29 cellular contexts compared by ENCODE assay signal in genomic region chr6:28373925-28374324, GRCh38.
"Had no signal": no experiment of that assay in that cellular context is flagged by ENCODE, and none has a peak within 500 bp of the region (broad histone marks: within the 10 kb centered on the region; RNA-seq: fewer than 3 reads in every experiment).

No MANE protein-coding gene starts in this region.

- H3K4me1 ChIP-seq: stomach, suprapubic skin, testis, thyroid gland, tibial artery, tibial nerve, upper lobe of left lung, upper lobe of right lung, uterus, vagina had no signal

- H3K4me1 Mint-ChIP-seq: stimulated activated effector memory CD8-positive, alpha-beta T cell treated with anti-CD3 and anti-CD28 coated beads, Interleukin-12 subunit alpha, Interleukin-12 subunit beta, amount 100 ng/mL, for 72 hours; stimulated activated naive CD8-positive, alpha-beta T cell treated with anti-CD3 and anti-CD28 coated beads, Interleukin-15, amount 100 ng/mL, for 72 hours had no signal

- H3K4me3 ChIP-seq: stomach, suprapubic skin, testis, thoracic aorta, thyroid gland, tibial artery, tibial nerve, transverse colon, upper lobe of left lung, upper lobe of right lung, uterus, vagina had no signal

- H3K9me3 ChIP-seq: testis, thoracic aorta, thyroid gland, transverse colon, upper lobe of left lung, upper lobe of right lung, vagina had no signal

- ATAC-seq: stimulated activated effector memory CD8-positive, alpha-beta T cell treated with anti-CD3 and anti-CD28 coated beads, Interleukin-12 subunit alpha, Interleukin-12 subunit beta, amount 100 ng/mL, for 72 hours; stimulated activated memory B cell treated with anti-CD40 and anti-IgM and Interleukin-4, amounts not matched to agents 10 μg/mL and 1 μg/mL and 100 μg/mL, for 72 hours; stimulated activated naive B cell treated with anti-CD40 and anti-IgM and Interleukin-4, amounts not matched to agents 10 μg/mL and 1 μg/mL and 100 μg/mL, for 72 hours; stimulated activated naive CD8-positive, alpha-beta T cell treated with anti-CD3 and anti-CD28 coated beads, Interleukin-15, amount 100 ng/mL, for 72 hours; stimulated activated naive CD8-positive, alpha-beta T cell treated with anti-CD3 and anti-CD28 coated beads, Interleukin-15, Interleukin-2, amounts not matched to agents 100 U/mL and 50 U/mL, for 24 hours; upper lobe of right lung had no signal

- H3K27ac Mint-ChIP-seq: stimulated activated effector memory CD8-positive, alpha-beta T cell treated with anti-CD3 and anti-CD28 coated beads, Interleukin-12 subunit alpha, Interleukin-12 subunit beta, amount 100 ng/mL, for 72 hours; stimulated activated naive B cell treated with anti-CD40 and anti-IgM and Interleukin-4, amounts not matched to agents 10 μg/mL and 1 μg/mL and 100 μg/mL, for 72 hours; stimulated activated naive CD8-positive, alpha-beta T cell treated with anti-CD3 and anti-CD28 coated beads, Interleukin-15, amount 100 ng/mL, for 72 hours; stimulated activated naive CD8-positive, alpha-beta T cell treated with anti-CD3 and anti-CD28 coated beads, Interleukin-15, Interleukin-2, amounts not matched to agents 100 ng/mL and 50 ng/mL, for 24 hours; type B pancreatic cell had no signal

- H3K9me3 Mint-ChIP-seq: stimulated activated effector memory CD8-positive, alpha-beta T cell treated with anti-CD3 and anti-CD28 coated beads, Interleukin-12 subunit alpha, Interleukin-12 subunit beta, amount 100 ng/mL, for 72 hours; stimulated activated memory B cell treated with anti-CD40 and anti-IgM and Interleukin-4, amounts not matched to agents 10 μg/mL and 1 μg/mL and 100 μg/mL, for 72 hours; stimulated activated naive CD8-positive, alpha-beta T cell treated with anti-CD3 and anti-CD28 coated beads, Interleukin-15, amount 100 ng/mL, for 72 hours; stimulated activated naive CD8-positive, alpha-beta T cell treated with anti-CD3 and anti-CD28 coated beads, Interleukin-15, Interleukin-2, amounts not matched to agents 100 ng/mL and 50 ng/mL, for 24 hours; type B pancreatic cell had no signal

- H3K27me3 Mint-ChIP-seq: stimulated activated memory B cell treated with anti-CD40 and anti-IgM and Interleukin-4, amounts not matched to agents 10 μg/mL and 1 μg/mL and 100 μg/mL, for 72 hours; stimulated activated naive B cell treated with anti-CD40 and anti-IgM and Interleukin-4, amounts not matched to agents 10 μg/mL and 1 μg/mL and 100 μg/mL, for 72 hours; stimulated activated naive CD8-positive, alpha-beta T cell treated with anti-CD3 and anti-CD28 coated beads, Interleukin-15, amount 100 ng/mL, for 72 hours; stimulated activated naive CD8-positive, alpha-beta T cell treated with anti-CD3 and anti-CD28 coated beads, Interleukin-15, Interleukin-2, amounts not matched to agents 100 ng/mL and 50 ng/mL, for 24 hours; type B pancreatic cell had no signal

- FAIRE-seq: urothelium cell line had no signal

- H3K27ac ChIP-seq: stomach, suprapubic skin, testis, thoracic aorta, thyroid gland, tibial artery, tibial nerve, transverse colon, upper lobe of left lung, upper lobe of right lung, uterus, vagina had no signal

- H3K36me3 ChIP-seq: suprapubic skin, thoracic aorta, thyroid gland, transverse colon, upper lobe of right lung, uterus, vagina had no signal

- H3K4me3 Mint-ChIP-seq: stimulated activated effector memory CD8-positive, alpha-beta T cell treated with anti-CD3 and anti-CD28 coated beads, Interleukin-12 subunit alpha, Interleukin-12 subunit beta, amount 100 ng/mL, for 72 hours; stimulated activated memory B cell treated with anti-CD40 and anti-IgM and Interleukin-4, amounts not matched to agents 10 μg/mL and 1 μg/mL and 100 μg/mL, for 72 hours; stimulated activated naive B cell treated with anti-CD40 and anti-IgM and Interleukin-4, amounts not matched to agents 10 μg/mL and 1 μg/mL and 100 μg/mL, for 72 hours; stimulated activated naive CD8-positive, alpha-beta T cell treated with anti-CD3 and anti-CD28 coated beads, Interleukin-15, amount 100 ng/mL, for 72 hours; stimulated activated naive CD8-positive, alpha-beta T cell treated with anti-CD3 and anti-CD28 coated beads, Interleukin-15, Interleukin-2, amounts not matched to agents 100 ng/mL and 50 ng/mL, for 24 hours; type B pancreatic cell had no signal

- H3K27me3 ChIP-seq: stomach, suprapubic skin, testis, thyroid gland, tibial artery, tibial nerve, transverse colon, upper lobe of left lung, upper lobe of right lung, uterus, vagina had no signal

- DNase-seq: stimulated activated CD4-positive, alpha-beta T cell treated with anti-CD3 and anti-CD28 coated beads, Interleukin-2, amount 100 ng/mL, for 48 hours; stimulated activated CD4-positive, alpha-beta T cell treated with anti-CD3 and anti-CD28 coated beads, Interleukin-4, amount 100 ng/mL, for 1 hour; stimulated activated CD4-positive, alpha-beta T cell treated with anti-CD3 and anti-CD28 coated beads, Interleukin-4, amount 100 ng/mL, for 24 hours; stimulated activated CD4-positive, alpha-beta T cell treated with anti-CD3 and anti-CD28 coated beads, Interleukin-4, amount 100 ng/mL, for 4 hours; stimulated activated CD8-positive, alpha-beta memory T cell treated with anti-CD3 and anti-CD28 coated beads, Interleukin-4, amount 100 ng/mL, for 48 hours; stimulated activated naive B cell treated with anti-CD40 and anti-IgM and Interleukin-4, amounts not matched to agents 10 μg/mL and 1 μg/mL and 100 μg/mL, for 72 hours; stimulated activated naive CD4-positive, alpha-beta T cell; stimulated activated naive CD4-positive, alpha-beta T cell treated with Interleukin-2 at 50 U/mL for 16 hours; stimulated activated naive CD8-positive, alpha-beta T cell treated with anti-CD3 and anti-CD28 coated beads, Interleukin-15, amount 100 ng/mL, for 72 hours; stimulated activated naive CD8-positive, alpha-beta T cell treated with anti-CD3 and anti-CD28 coated beads, Interleukin-15, Interleukin-2, amounts not matched to agents 100 U/mL and 50 U/mL, for 24 hours; stomach; substantia nigra; testis; thyroid gland; tibial artery; transverse colon; trophoblast cell; upper lobe of left lung; upper lobe of right lung; uterus had no signal
